ENCODE assay signal across 9 cellular contexts in genomic region chr11:117099681-117100080, GRCh38. TPM values are rescaled to one million over a fixed set of nuclear protein-coding genes. Genes with fewer than 3 reads are reported as not detected.
DNase-seq lines count a peak whose midpoint lies in the region; ATAC-seq and TF ChIP-seq lines count a peak whose summit lies in the region.
"Had no signal": no experiment of that assay in that cellular context is flagged by ENCODE, and none has a peak within 500 bp of the region (broad histone marks: within the 10 kb centered on the region; RNA-seq: fewer than 3 reads in every experiment).

No MANE protein-coding gene starts in this region.

- CTCF ChIA-PET in CD8-positive, alpha-beta T cell (lab: Charles Lee): interaction anchor here (1.2 to 2.2 kb wide), 3 partner anchors 218 to 308 kb away, joined by 4 to 14 read pairs (median 8); partner anchors contain the start of gene APOA5

- H3K4me3 ChIP-seq in CD8-positive, alpha-beta T cell (ENCODE audit: low read depth, low read length): no peak overlapping the region
- H3K4me3 ChIP-seq in left ventricle myocardium inferior (no peak overlapping the region), MG63 (no peak overlapping the region)

- intact Hi-C loops in CD8-positive, alpha-beta T cell (cut with DNase I, micrococcal nuclease): loop anchor here (2.0 to 5.0 kb wide), 7 partner anchors 62 to 327 kb away; partner anchors contain the start of genes BUD13 (in 2 of the 2), APOA1 (in 1 of the 2) and SIDT2 (in 1 of the 2)
- intact Hi-C loops in left ventricle myocardium inferior (cut with micrococcal nuclease): no loop called here

- no peak for DNase-seq in CD8-positive, alpha-beta T cell
- no peak for DNase-seq in left ventricle myocardium inferior
- peak; percentile 44 for DNase-seq in retina
- no peak for DNase-seq in activated gamma-delta T cell treated with Interleukin-2 at 50 U/mL for 16 hours
- no peak for DNase-seq in MG63
- no peak for DNase-seq in effector CD4-positive, alpha-beta T cell
- DNase-seq: stimulated activated naive CD4-positive, alpha-beta T cell had no signal

- H3K9me3 ChIP-seq in CD8-positive, alpha-beta T cell (ENCODE audit: low read length): no peaks in the 10 kb centered on the region
- H3K9me3 ChIP-seq in left ventricle myocardium inferior (replicated peaks) (no peaks in the 10 kb centered on the region), MG63 (no peaks in the 10 kb centered on the region)

- H3K36me3 Mint-ChIP-seq in CD8-positive, alpha-beta T cell: peaks cover 13% of the 10 kb centered on the region

- peaks cover 38% of the 10 kb centered on the region for H3K4me1 Mint-ChIP-seq in CD8-positive, alpha-beta T cell (ENCODE audit: low read depth)

- POLR2A ChIA-PET in CD8-positive, alpha-beta T cell (lab: Charles Lee): interaction anchor here (1.4 kb wide), 1 partner anchor 326 kb away, joined by 3 read pairs; no protein-coding TSS in a partner anchor

- H3K4me1 ChIP-seq in CD8-positive, alpha-beta T cell (ENCODE audit: insufficient read depth, low read length): peaks cover 33% of the 10 kb centered on the region
- H3K4me1 ChIP-seq in left ventricle myocardium inferior: peaks cover 50% of the 10 kb centered on the region

- H3K36me3 ChIP-seq in CD8-positive, alpha-beta T cell (ENCODE audit: insufficient read depth, low read length): no peaks in the 10 kb centered on the region
- no peaks in the 10 kb centered on the region for H3K36me3 ChIP-seq in left ventricle myocardium inferior
- H3K36me3 ChIP-seq in MG63: no peaks in the 10 kb centered on the region

- no peak overlapping the region for H3K27ac ChIP-seq in CD8-positive, alpha-beta T cell (ENCODE audit: low read depth, low read length)
- H3K27ac ChIP-seq in VCaP (peak overlapping the region; percentile 94), left ventricle myocardium inferior (replicated peaks) (peak overlapping the region; percentile 99)

- no peak for TF ChIP-seq CTCF in CD8-positive, alpha-beta T cell (IDR thresholded peaks at IDR 0.05)
- TF ChIP-seq CTCF in VCaP (conservative IDR thresholded peaks at IDR 0.05) (no peak), left ventricle myocardium inferior (IDR thresholded peaks at IDR 0.05; ENCODE audit: borderline replicate concordance) (no peak)

- no peak overlapping the region for H3K27ac Mint-ChIP-seq in CD8-positive, alpha-beta T cell

- H3K27me3 Mint-ChIP-seq in CD8-positive, alpha-beta T cell (ENCODE audit: low read depth): no peaks in the 10 kb centered on the region

- no peaks in the 10 kb centered on the region for H3K9me3 Mint-ChIP-seq in CD8-positive, alpha-beta T cell

- H3K27me3 ChIP-seq in CD8-positive, alpha-beta T cell (ENCODE audit: insufficient read depth, low read length): no peaks in the 10 kb centered on the region
- H3K27me3 ChIP-seq in left ventricle myocardium inferior (ENCODE audit: low read depth) (no peaks in the 10 kb centered on the region), MG63 (no peaks in the 10 kb centered on the region)

- ATAC-seq in CD8-positive, alpha-beta T cell: no peak
- no peak for ATAC-seq in GM21825 (IDR thresholded peaks at IDR 0.05; ENCODE audit: unreplicated experiment)

- peak overlapping the region; percentile 96 for H3K4me3 Mint-ChIP-seq in CD8-positive, alpha-beta T cell

RNA-seq across cellular contexts. Expression of gene SIK3, which starts 1.5 kb away (rescaled TPM):
- 100 to 1,000 TPM in 1 of 2 experiments, 10 to 100 TPM in 1; 96.6 to 107 TPM for total RNA-seq in CD8-positive, alpha-beta T cell
- total RNA-seq in left ventricle myocardium inferior: 36.3 TPM
- total RNA-seq in MG63 (2014; rRNA removed; shearing (Covaris generic); ENCODE audit: low replicate concordance): 4.1 and 4.3 TPM in 2 replicates

RNA-seq across cellular contexts. Expression of gene PAFAH1B2, which starts 44.4 kb away (rescaled TPM):
- total RNA-seq in CD8-positive, alpha-beta T cell: 10 to 100 TPM; 52.1 to 55.9 TPM
- total RNA-seq in left ventricle myocardium inferior: 51.5 TPM
- 143 and 205 TPM in 2 replicates for total RNA-seq in MG63 (2014; rRNA removed; shearing (Covaris generic); ENCODE audit: low replicate concordance)
